Comparison of ENCODE assay signal across 10 cellular contexts in the genomic region with DNA sequence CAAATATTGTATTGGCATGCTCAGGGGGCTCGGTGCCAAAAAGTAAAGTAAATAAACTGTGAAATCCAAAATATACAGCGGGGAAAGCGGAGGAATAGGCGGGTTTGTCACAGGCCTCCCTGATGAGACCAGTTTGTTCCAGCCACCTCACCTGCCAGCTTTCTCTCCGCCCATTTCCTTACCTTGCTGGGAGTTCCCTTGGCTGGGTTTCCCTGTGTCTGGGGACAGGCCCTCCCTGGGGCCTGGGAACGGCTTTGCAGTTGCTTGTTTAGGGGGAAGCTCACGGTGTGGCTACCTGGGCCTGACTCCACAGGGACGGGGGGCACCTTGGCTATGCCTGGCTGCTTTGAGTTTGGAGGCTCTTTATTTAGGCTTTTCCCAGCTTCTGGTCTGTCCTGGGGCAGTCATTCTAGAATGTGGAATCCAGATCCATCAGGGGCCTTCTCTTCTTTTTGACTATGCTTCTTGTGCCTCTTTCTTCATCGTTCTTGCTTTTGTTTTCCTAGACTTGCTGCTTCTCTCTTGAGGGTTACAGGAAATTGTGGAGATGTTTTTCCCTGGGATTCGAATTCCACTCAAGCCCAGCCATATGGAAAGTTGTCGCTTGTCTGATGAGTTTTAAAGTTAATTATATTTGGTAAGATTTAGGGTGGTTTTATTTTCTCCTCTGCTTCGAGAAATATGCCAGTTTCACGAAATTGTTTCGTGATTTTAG. TPM values are rescaled to one million over a fixed set of nuclear protein-coding genes. Genes with fewer than 3 reads are reported as not detected.
DNase-seq lines count a peak whose midpoint lies in the region; ATAC-seq, FAIRE-seq and TF ChIP-seq lines count a peak whose summit lies in the region.
"Had no signal": no experiment of that assay in that cellular context is flagged by ENCODE, and none has a peak within 500 bp of the region (broad histone marks: within the 10 kb centered on the region; RNA-seq: fewer than 3 reads in every experiment).

No MANE protein-coding gene starts in this region.

- no peak for TF ChIP-seq CTCF in astrocyte (IDR thresholded peaks at IDR 0.05; ENCODE audit: insufficient read depth, low read depth, low read length)
- no peak for TF ChIP-seq CTCF in left lung (IDR thresholded peaks at IDR 0.05)
- TF ChIP-seq CTCF in thyroid gland (IDR thresholded peaks at IDR 0.05) = no peak
- no peak for TF ChIP-seq CTCF in OCI-LY7 (conservative IDR thresholded peaks at IDR 0.05; ENCODE audit: low read length)

- no peaks in the 10 kb centered on the region for H3K9me3 Mint-ChIP-seq in astrocyte (ENCODE audit: unreplicated experiment)

- TF ChIP-seq POLR2A in thyroid gland (IDR thresholded peaks at IDR 0.05) = no peak

- DNase-seq in NCI-H82 (lab: John Stamatoyannopoulos, UW) (peak; percentile 38), NCI-H82 treated with DMSO at 0.1 percent for 48 hours (lab: John Stamatoyannopoulos, UW; ENCODE audit: unreplicated experiment) (no peak), astrocyte (ENCODE audit: low read depth) (no peak), left lung (no peak), thyroid gland (peak; percentile 36 to 48), OCI-LY7 (ENCODE audit: low spot score) (no peak), 8988T (no peak), NAMALWA (ENCODE audit: low spot score) (no peak)

- WGBS in thyroid gland, 2 donors = 36 to 38% methylated on average over 14 of the region's 14 CpGs

- no peaks in the 10 kb centered on the region for H3K27me3 ChIP-seq in astrocyte (ENCODE audit: insufficient read depth, low read length)
- H3K27me3 ChIP-seq in left lung = peaks cover 73 to 100% of the 10 kb centered on the region in 2 donors
- H3K27me3 ChIP-seq in thyroid gland = no peaks in the 10 kb centered on the region

- H3K9me3 ChIP-seq in astrocyte (ENCODE audit: insufficient read depth, low read depth, low read length) (no peaks in the 10 kb centered on the region), left lung (no peaks in the 10 kb centered on the region), thyroid gland (no peaks in the 10 kb centered on the region), OCI-LY7 (ENCODE audit: low read length) (no peaks in the 10 kb centered on the region)
- H3K9me3 ChIP-seq: BLaER1 had no signal

- POLR2A ChIA-PET in OCI-LY7 (lab: Charles Lee) = interaction anchor here (0.5 kb wide), 1 partner anchor 583 kb away, joined by 6 read pairs; no protein-coding TSS in a partner anchor

- peak overlapping the region; percentile 62 for H2AFZ ChIP-seq in astrocyte (ENCODE audit: low read depth, low read length)
- H2AFZ ChIP-seq in OCI-LY7 (ENCODE audit: low read length) = no peak overlapping the region

- H3K27ac ChIP-seq in astrocyte (ENCODE audit: low read depth, low read length) = peak overlapping the region; percentile 90
- H3K27ac ChIP-seq in left lung = peak overlapping the region in 1 of 2 donors; percentile 77
- H3K27ac ChIP-seq in thyroid gland = peak overlapping the region in 2 of 3 donors; percentile 10 to 39
- H3K27ac ChIP-seq in OCI-LY7 (ENCODE audit: low read depth, low read length, poor library complexity, severe bottlenecking) = no peak overlapping the region
- H3K27ac ChIP-seq: BLaER1 had no signal

- H3K4me1 Mint-ChIP-seq in astrocyte (ENCODE audit: low read depth, unreplicated experiment) = peaks cover 37% of the 10 kb centered on the region

- no peaks in the 10 kb centered on the region for H3K27me3 Mint-ChIP-seq in astrocyte (ENCODE audit: low read depth, unreplicated experiment)

- H3K79me2 ChIP-seq in astrocyte (ENCODE audit: insufficient read depth, low read length) = peaks cover 70% of the 10 kb centered on the region
- H3K79me2 ChIP-seq in OCI-LY7 (ENCODE audit: insufficient read depth, low read depth, low read length) = no peaks in the 10 kb centered on the region

- CTCF ChIA-PET in OCI-LY7 (lab: Charles Lee; ENCODE audit: unreplicated experiment) = no interaction called here

- peak overlapping the region; percentile 92 for H3K4me2 ChIP-seq in astrocyte (ENCODE audit: low read length)
- H3K4me2 ChIP-seq in OCI-LY7 (ENCODE audit: low read length) = no peak overlapping the region

- H3K4me3 Mint-ChIP-seq in astrocyte (ENCODE audit: unreplicated experiment) = peak overlapping the region; percentile 92

- BruUV-seq in OCI-LY7 (replicated peaks; lab: Mats Ljungman, UMichigan) = no TSS peak

- FAIRE-seq in astrocyte (lab: Jason Lieb, UNC) = no peak
- FAIRE-seq: GM19239 had no signal

- no peaks in the 10 kb centered on the region for H3K36me3 ChIP-seq in astrocyte (ENCODE audit: insufficient read depth, low read length)
- H3K36me3 ChIP-seq in left lung = no peaks in the 10 kb centered on the region
- no peaks in the 10 kb centered on the region for H3K36me3 ChIP-seq in thyroid gland
- H3K36me3 ChIP-seq in OCI-LY7 (ENCODE audit: insufficient read depth, low read length) = no peaks in the 10 kb centered on the region
- H3K36me3 ChIP-seq: BLaER1 had no signal

- no peaks in the 10 kb centered on the region for H3K9me2 ChIP-seq in OCI-LY7 (ENCODE audit: insufficient read depth, low read length)

- H4K20me1 ChIP-seq in astrocyte (ENCODE audit: insufficient read depth, low read length) = peaks cover 18% of the 10 kb centered on the region
- H4K20me1 ChIP-seq in OCI-LY7 (ENCODE audit: insufficient read depth, low read length) = no peaks in the 10 kb centered on the region

- H3K4me3 ChIP-seq in astrocyte (ENCODE audit: insufficient read depth, low read depth, low read length) = peak overlapping the region; percentile 76
- peak overlapping the region; percentile 33 to 37 for H3K4me3 ChIP-seq in left lung
- H3K4me3 ChIP-seq in thyroid gland (replicated peaks in 1 of 3) = peak overlapping the region in 1 of 3 donors; percentile 27
- no peak overlapping the region for H3K4me3 ChIP-seq in OCI-LY7 (ENCODE audit: low read depth, low read length, poor library complexity, severe bottlenecking)

- intact Hi-C loops in left lung (cut with DNase I) = no loop called here
- intact Hi-C loops in thyroid gland (cut with DNase I) = no loop called here
- intact Hi-C loops in OCI-LY7 (cut with micrococcal nuclease; ENCODE audit: unreplicated experiment) = no loop called here

- H3K27ac Mint-ChIP-seq in astrocyte (ENCODE audit: unreplicated experiment) = peak overlapping the region; percentile 83

- H3K4me1 ChIP-seq in astrocyte (ENCODE audit: insufficient read depth, low read length) (peaks cover 46% of the 10 kb centered on the region), left lung (peaks cover 14 to 28% of the 10 kb centered on the region in 2 donors), thyroid gland (peaks cover 25 to 40% of the 10 kb centered on the region in 2 donors), OCI-LY7 (ENCODE audit: insufficient read depth, low read length, poor library complexity, severe bottlenecking) (no peaks in the 10 kb centered on the region)

- peak; percentile 44 for ATAC-seq in left lung

- peaks cover 5% of the 10 kb centered on the region for H3K36me3 Mint-ChIP-seq in astrocyte (ENCODE audit: low read depth, unreplicated experiment)

- H3K9ac ChIP-seq in astrocyte (ENCODE audit: low read length) = peak overlapping the region; percentile 90
- H3K9ac ChIP-seq: BLaER1 had no signal

RNA-seq across cellular contexts. Expression of a gene that starts 2.3 kb away (rescaled TPM):
- 42.9 and 44.5 TPM in 2 replicates for total RNA-seq in astrocyte
- 10 to 100 TPM in 1 of 2 donors, 1 to 10 TPM in 1; 8.5 to 17.2 TPM for total RNA-seq in left lung
- total RNA-seq in thyroid gland = 1 to 10 TPM; 1.1 to 1.4 (median 1.3) TPM
- total RNA-seq in OCI-LY7 (2014; rRNA removed; shearing (Covaris generic)) = not detected in 2 replicates
- not detected in 2 replicates for total RNA-seq in OCI-LY7 (2022)

Comparison
In these comparisons a context has a peak if more than half of its experiments do, and no peak if none do; other contexts are left out.
1. DNase-seq: peak in NCI-H82 (single experiment) and thyroid gland (2 of 2); none in NCI-H82 treated with DMSO at 0.1 percent for 48 hours (single experiment), astrocyte (single experiment), left lung (0 of 2), OCI-LY7 (single experiment), 8988T (single experiment) and NAMALWA (single experiment).